Comparison of ENCODE assay signal across 8 cellular contexts in the genomic region with DNA sequence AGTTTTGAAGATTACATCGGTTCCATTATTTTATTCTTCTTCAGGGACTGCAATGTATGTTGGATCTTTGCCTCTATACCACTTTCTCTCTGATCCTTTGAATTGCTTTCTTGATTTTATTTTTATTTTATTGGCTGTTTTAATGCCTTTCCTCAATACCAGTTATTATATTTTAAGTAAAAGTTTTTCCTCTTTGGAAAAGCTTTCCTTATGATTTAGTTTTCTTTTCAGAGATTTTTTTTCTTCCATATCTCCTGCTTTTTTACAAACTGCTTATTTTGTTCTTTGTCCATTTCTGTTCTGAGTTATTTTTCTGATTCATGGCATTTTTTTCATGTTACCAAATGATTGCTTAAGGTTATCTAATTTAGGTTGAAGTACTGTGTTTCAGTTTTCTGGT. TPM values are rescaled to one million over a fixed set of nuclear protein-coding genes. Genes with fewer than 3 reads are reported as not detected.
DNase-seq lines count a peak whose midpoint lies in the region; ATAC-seq and TF ChIP-seq lines count a peak whose summit lies in the region.

No MANE protein-coding gene starts in this region.

- CTCF ChIA-PET in Caco-2 (lab: Charles Lee) = interaction anchor here (1.5 to 2.0 kb wide), 4 partner anchors 8 to 339 kb away, joined by 3 to 14 read pairs (median 6); a partner anchor contains a TSS

- H3K9me3 Mint-ChIP-seq in Caco-2 (ENCODE audit: unreplicated experiment) = no peaks in the 10 kb centered on the region

- ATAC-seq in HG02642 (IDR thresholded peaks at IDR 0.05; ENCODE audit: poor library complexity, unreplicated experiment) (no peak), GM18867 (IDR thresholded peaks at IDR 0.05; ENCODE audit: unreplicated experiment) (no peak)

- WGBS in esophagus muscularis mucosa = 79% methylated on average over 1 of the region's 1 CpG
- WGBS in ovary, 3 donors = 80 to 89% (median 88%) methylated on average over 1 of the region's 1 CpG

- TF ChIP-seq CTCF in Caco-2 (IDR thresholded peaks at IDR 0.05; ENCODE audit: insufficient read depth in 1 of 2, low read depth in 1 of 2, low read length in 1 of 2, severe bottlenecking in 1 of 2, unreplicated experiment in 1 of 2) = no peak
- no peak for TF ChIP-seq CTCF in OCI-LY3 (IDR thresholded peaks at IDR 0.05; ENCODE audit: low read depth, low read length)
- no peak for TF ChIP-seq CTCF in esophagus muscularis mucosa (IDR thresholded peaks at IDR 0.05)
- no peak for TF ChIP-seq CTCF in ovary (IDR thresholded peaks at IDR 0.05)

- H3K4me1 ChIP-seq in Caco-2 (no peaks in the 10 kb centered on the region), OCI-LY3 (ENCODE audit: low read length) (no peaks in the 10 kb centered on the region; the same call in 1 of the 2 replicates), esophagus muscularis mucosa (peaks cover 5 to 16% (median 6%) of the 10 kb centered on the region in 4 donors), ovary (ENCODE audit: insufficient read depth) (no peaks in the 10 kb centered on the region)

- BruUV-seq in Caco-2 (replicated peaks; lab: Mats Ljungman, UMichigan) = no TSS peak

- intact Hi-C loops in Caco-2 (cut with micrococcal nuclease; ENCODE audit: unreplicated experiment) = loop anchor here (1.0 to 5.0 kb wide), 4 partner anchors 8 to 149 kb away; a partner anchor contains a TSS
- intact Hi-C loops in esophagus muscularis mucosa (cut with DNase I) = loop anchor here (10.0 kb wide), 1 partner anchor 337 kb away; no protein-coding TSS in a partner anchor
- intact Hi-C loops in ovary (cut with DNase I) = loop anchor here in 1 of 4 donors (10.0 kb wide), 1 partner anchor 347 kb away; a partner anchor contains a TSS

- POLR2A ChIA-PET in Caco-2 (lab: Charles Lee) = interaction anchor here (0.6 to 2.0 kb wide), 8 partner anchors 12 to 311 kb away, joined by 3 to 26 read pairs (median 3); a partner anchor contains a TSS

- H3K27ac Mint-ChIP-seq in Caco-2 (ENCODE audit: unreplicated experiment) = no peak overlapping the region

- H3K4me3 ChIP-seq in Caco-2 (ENCODE audit: low read depth, low read length) (peak overlapping the region; percentile 46), OCI-LY3 (ENCODE audit: low read length) (peak overlapping the region; percentile 96), esophagus muscularis mucosa (peak overlapping the region in 2 of 4 donors; percentile 57 to 61), ovary (peak overlapping the region; percentile 46)

- no peaks in the 10 kb centered on the region for H3K79me2 ChIP-seq in OCI-LY3 (ENCODE audit: low read length)

- no peak overlapping the region for H2AFZ ChIP-seq in OCI-LY3 (ENCODE audit: low read depth, low read length)

- H3K36me3 Mint-ChIP-seq in Caco-2 (ENCODE audit: insufficient read depth, unreplicated experiment) = peaks cover 35% of the 10 kb centered on the region

- TF ChIP-seq EP300 in esophagus muscularis mucosa (IDR thresholded peaks at IDR 0.05) (no peak), ovary (IDR thresholded peaks at IDR 0.05) (no peak)

- H4K20me1 ChIP-seq in OCI-LY3 (ENCODE audit: insufficient read depth, low read length) = no peaks in the 10 kb centered on the region

- no peaks in the 10 kb centered on the region for H3K9me3 ChIP-seq in Caco-2
- H3K9me3 ChIP-seq in OCI-LY3 (ENCODE audit: insufficient read depth, low read length) = no peaks in the 10 kb centered on the region
- H3K9me3 ChIP-seq in esophagus muscularis mucosa = no peaks in the 10 kb centered on the region
- H3K9me3 ChIP-seq in ovary = no peaks in the 10 kb centered on the region

- TF ChIP-seq POLR2A in esophagus muscularis mucosa (IDR thresholded peaks at IDR 0.05; ENCODE audit: low read depth) (no peak), ovary (IDR thresholded peaks at IDR 0.05) (no peak)

- peaks cover 4% of the 10 kb centered on the region for H3K27me3 Mint-ChIP-seq in Caco-2 (ENCODE audit: insufficient read depth, unreplicated experiment)

- peak overlapping the region; percentile 84 for H3K4me2 ChIP-seq in OCI-LY3 (ENCODE audit: low read length)

- peak overlapping the region; percentile 93 for H3K4me3 Mint-ChIP-seq in Caco-2 (ENCODE audit: unreplicated experiment)

- no peak overlapping the region for H3K27ac ChIP-seq in OCI-LY3 (ENCODE audit: low read length)
- peak overlapping the region; percentile 79 to 92 (median 83) for H3K27ac ChIP-seq in esophagus muscularis mucosa (replicated peaks in 1 of 4)
- H3K27ac ChIP-seq in ovary = no peak overlapping the region

- DNase-seq in Caco-2 (no peak), esophagus muscularis mucosa (ENCODE audit: extremely low spot score) (no peak), ovary (no peak), SHP77 treated with DMSO at 0.1 percent for 48 hours (lab: John Stamatoyannopoulos, UW) (no peak)
- DNase-seq in stimulated activated CD4-positive, alpha-beta T cell treated with anti-CD3 and anti-CD28 coated beads, Interleukin-4, amount 100 ng/mL, for 1 hour = no peak

- H3K9ac ChIP-seq in OCI-LY3 (ENCODE audit: low read length) = no peak overlapping the region

- H3K4me1 Mint-ChIP-seq in Caco-2 (ENCODE audit: low read depth, unreplicated experiment) = peaks cover 7% of the 10 kb centered on the region

- H3K27me3 ChIP-seq in Caco-2 (replicated peaks; ENCODE audit: control insufficient read depth, insufficient read depth, low read length) (no peaks in the 10 kb centered on the region), OCI-LY3 (ENCODE audit: low read depth, low read length) (no peaks in the 10 kb centered on the region), esophagus muscularis mucosa (no peaks in the 10 kb centered on the region), ovary (no peaks in the 10 kb centered on the region)

- H3K36me3 ChIP-seq in Caco-2 (ENCODE audit: control insufficient read depth, insufficient read depth, low read length) = no peaks in the 10 kb centered on the region
- peaks cover 3% of the 10 kb centered on the region for H3K36me3 ChIP-seq in OCI-LY3 (replicated peaks; ENCODE audit: low read depth, low read length)
- H3K36me3 ChIP-seq in esophagus muscularis mucosa = peaks cover under 1 to 8% (median 4%) of the 10 kb centered on the region in 4 donors
- no peaks in the 10 kb centered on the region for H3K36me3 ChIP-seq in ovary

RNA-seq across cellular contexts. Expression of a gene that starts 11.5 kb away (rescaled TPM):
- total RNA-seq in Caco-2 (2022) = 73.1 and 76.6 TPM in 2 replicates
- total RNA-seq in esophagus muscularis mucosa = 10 to 100 TPM; 30.8 to 45.1 (median 38.0) TPM
- 10 to 100 TPM; 22.9 to 46.1 (median 40.2) TPM for total RNA-seq in ovary
- polyA plus RNA-seq in ovary = 100 to 1,000 TPM in 1 of 2 donors, 10 to 100 TPM in 1; 59.3 to 126 TPM

RNA-seq across cellular contexts. Expression of a gene that starts 20.5 kb away (rescaled TPM):
- total RNA-seq in Caco-2 (2022) = 36.5 and 38.6 TPM in 2 replicates
- total RNA-seq in esophagus muscularis mucosa = 10 to 100 TPM; 19.1 to 22.2 (median 19.2) TPM
- total RNA-seq in ovary = 10 to 100 TPM; 15.2 to 25.2 (median 21.6) TPM
- polyA plus RNA-seq in ovary = 10 to 100 TPM; 20.9 to 27.5 TPM

RNA-seq across cellular contexts. Expression of a gene that starts 20.6 kb away (rescaled TPM):
- 82.4 and 83.5 TPM in 2 replicates for total RNA-seq in Caco-2 (2022)
- 10 to 100 TPM; 45.7 to 68.7 (median 59.9) TPM for total RNA-seq in esophagus muscularis mucosa
- 10 to 100 TPM; 26.8 to 48.2 (median 41.7) TPM for total RNA-seq in ovary
- 10 to 100 TPM; 38.9 to 68.6 TPM for polyA plus RNA-seq in ovary

RNA-seq across cellular contexts. Expression of a gene that starts 38.4 kb away (rescaled TPM):
- total RNA-seq in Caco-2 (2022) (1.8 TPM in 2 replicates), esophagus muscularis mucosa (under 1 TPM in 3 of 4 donors, not detected in 1; 0.46 to 0.83 (median 0.66) TPM), ovary (1 to 10 TPM in 2 of 7 donors, under 1 TPM in 5; 0.30 to 1.2 (median 0.69) TPM)
- under 1 TPM in 1 of 2 donors, not detected in 1; 0.98 TPM for polyA plus RNA-seq in ovary

RNA-seq across cellular contexts. Expression of a gene that starts 47.1 kb away (rescaled TPM):
- 38.8 and 40.2 TPM in 2 replicates for total RNA-seq in Caco-2 (2022)
- total RNA-seq in esophagus muscularis mucosa = 10 to 100 TPM; 17.7 to 23.8 (median 20.6) TPM
- 10 to 100 TPM in 6 of 7 donors, 1 to 10 TPM in 1; 9.1 to 16.6 (median 13.7) TPM for total RNA-seq in ovary
- polyA plus RNA-seq in ovary = 10 to 100 TPM in 1 of 2 donors, 1 to 10 TPM in 1; 9.9 to 12.3 TPM

Comparison
In these comparisons a context has a peak if more than half of its experiments do, and no peak if none do; other contexts are left out.
1. H3K27ac ChIP-seq: peak in esophagus muscularis mucosa (4 of 4); none in OCI-LY3 (single experiment) and ovary (0 of 2).